In the genomic region with DNA sequence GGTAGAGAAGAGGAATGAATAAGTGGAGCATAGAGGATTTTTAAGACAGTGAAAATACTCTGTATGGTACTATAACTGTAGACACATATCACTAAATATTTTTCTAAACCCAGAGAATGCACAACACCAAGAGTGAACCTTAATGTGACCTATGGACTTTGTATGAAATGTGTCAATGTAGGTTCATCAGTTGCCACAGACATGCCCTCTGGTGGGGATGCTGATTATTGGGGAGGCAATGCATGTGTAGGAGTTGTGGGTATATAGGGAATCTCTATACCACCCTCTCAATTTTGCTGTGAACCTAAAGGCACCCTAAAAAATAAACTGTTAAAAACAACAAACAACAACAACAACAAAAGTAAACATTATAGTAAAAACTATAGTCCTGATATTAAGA, we compare ENCODE assay signal across 15 cellular contexts.
DNase-seq lines count a peak whose midpoint lies in the region; ATAC-seq and TF ChIP-seq lines count a peak whose summit lies in the region.
"Had no signal": no experiment of that assay in that cellular context is flagged by ENCODE, and none has a peak within 500 bp of the region (broad histone marks: within the 10 kb centered on the region; RNA-seq: fewer than 3 reads in every experiment).

No MANE protein-coding gene starts in this region.

- H3K4me3 ChIP-seq in DOHH2 (ENCODE audit: low read length): no peak overlapping the region
- H3K4me3 ChIP-seq in NB4 (ENCODE audit: low read depth, low read length): no peak overlapping the region
- H3K4me3 ChIP-seq in mammary epithelial cell (replicated peaks in 1 of 3; ENCODE audit: insufficient read depth in 1 of 3, low read depth in 2 of 3, low read length in 3 of 3): no peak overlapping the region
- H3K4me3 ChIP-seq in right lobe of liver: no peak overlapping the region
- H3K4me3 ChIP-seq: left lung, pancreas had no signal

- TF ChIP-seq POLR2A in NB4 (IDR thresholded peaks at IDR 0.05; ENCODE audit: extremely low read depth, insufficient read length) (no peak), right lobe of liver (IDR thresholded peaks at IDR 0.05) (no peak)

- no TSS peak for BruUV-seq in mammary epithelial cell (replicated peaks; lab: Mats Ljungman, UMichigan)

- H3K79me2 ChIP-seq in DOHH2 (ENCODE audit: control insufficient read depth, low read length) (no peaks in the 10 kb centered on the region), mammary epithelial cell (ENCODE audit: insufficient read depth, low read length) (no peaks in the 10 kb centered on the region)

- no peaks in the 10 kb centered on the region for H3K27me3 ChIP-seq in DOHH2 (ENCODE audit: control insufficient read depth, low read length)
- no peaks in the 10 kb centered on the region for H3K27me3 ChIP-seq in mammary epithelial cell (ENCODE audit: insufficient read depth, low read length)
- H3K27me3 ChIP-seq in right lobe of liver: no peaks in the 10 kb centered on the region
- H3K27me3 ChIP-seq: left lung had no signal

- dilution Hi-C loops in mammary epithelial cell (cut with HindIII; ENCODE audit: low sequenced_read_pairs): no loop called here

- no peaks in the 10 kb centered on the region for H3K4me1 ChIP-seq in DOHH2 (ENCODE audit: control insufficient read depth, low read length)
- no peaks in the 10 kb centered on the region for H3K4me1 ChIP-seq in mammary epithelial cell (ENCODE audit: insufficient read depth, low read length)
- no peaks in the 10 kb centered on the region for H3K4me1 ChIP-seq in right lobe of liver
- H3K4me1 ChIP-seq: left lung, pancreas had no signal

- H2AFZ ChIP-seq in mammary epithelial cell (ENCODE audit: low read depth, low read length): no peak overlapping the region

- H4K20me1 ChIP-seq in DOHH2 (ENCODE audit: control insufficient read depth, insufficient read depth, low read depth, low read length) (no peaks in the 10 kb centered on the region), mammary epithelial cell (ENCODE audit: insufficient read depth, low read length) (no peaks in the 10 kb centered on the region)

- intact Hi-C loops in mammary epithelial cell (cut with micrococcal nuclease) (loop anchor here (2.0 kb wide), 2 partner anchors 84 to 152 kb away; no protein-coding TSS in a partner anchor), right lobe of liver (cut with DNase I) (no loop called here), cardiac septum (cut with DNase I) (no loop called here)

- CTCF ChIA-PET in mammary epithelial cell (lab: Charles Lee; ENCODE audit: low non-redundant PET): no interaction called here

- H3F3A ChIP-seq in DOHH2 (ENCODE audit: control insufficient read depth, insufficient read depth): no peaks in the 10 kb centered on the region

- in situ Hi-C loops in mammary epithelial cell (cut with MboI; ENCODE audit: low sequenced_read_pairs in 2 of 2): no loop called here

- H3K36me3 ChIP-seq in DOHH2 (ENCODE audit: control insufficient read depth, low read length) (no peaks in the 10 kb centered on the region), mammary epithelial cell (ENCODE audit: insufficient read depth, low read length) (no peaks in the 10 kb centered on the region), right lobe of liver (no peaks in the 10 kb centered on the region)
- H3K36me3 ChIP-seq: left lung, pancreas had no signal

- H3K27ac ChIP-seq in DOHH2 (ENCODE audit: low read depth, low read length) (no peak overlapping the region), mammary epithelial cell (ENCODE audit: insufficient read depth, low read depth, low read length) (no peak overlapping the region), right lobe of liver (no peak overlapping the region)
- H3K27ac ChIP-seq: left lung, pancreas had no signal

- TF ChIP-seq CTCF in DOHH2 (IDR thresholded peaks at IDR 0.05; ENCODE audit: low read depth, low read length, poor library complexity, severe bottlenecking) (peak; percentile 31), NB4 (IDR thresholded peaks at IDR 0.05; ENCODE audit: low read depth, low read length) (peak; percentile 11), mammary epithelial cell (conservative IDR thresholded peaks at IDR 0.05 in 1 of 2, IDR thresholded peaks at IDR 0.05 in 1 of 2; ENCODE audit: extremely low read depth in 1 of 2, insufficient read depth in 1 of 2, low read depth in 1 of 2, low read length in 2 of 2) (peak; percentile 8 to 35), right lobe of liver (IDR thresholded peaks at IDR 0.05) (peak; percentile 29 to 36 (median 33))

- H3K9ac ChIP-seq in mammary epithelial cell (ENCODE audit: insufficient read depth, low read length): no peak overlapping the region

- H3K4me2 ChIP-seq in DOHH2 (ENCODE audit: low read length): no peak overlapping the region
- no peak overlapping the region for H3K4me2 ChIP-seq in mammary epithelial cell (ENCODE audit: insufficient read depth, low read depth, low read length)

- H3K9me2 ChIP-seq in DOHH2 (replicated peaks; ENCODE audit: control insufficient read depth, low read length): no peaks in the 10 kb centered on the region

- H3K9me3 ChIP-seq in DOHH2 (ENCODE audit: control insufficient read depth, insufficient read depth, low read length): no peaks in the 10 kb centered on the region
- no peaks in the 10 kb centered on the region for H3K9me3 ChIP-seq in mammary epithelial cell (replicated peaks; ENCODE audit: insufficient read depth, low read length)
- no peaks in the 10 kb centered on the region for H3K9me3 ChIP-seq in right lobe of liver
- H3K9me3 ChIP-seq: left lung, pancreas had no signal

- DNase-seq in NB4 (ENCODE audit: low read depth) (no peak), mammary epithelial cell (no peak), right lobe of liver (no peak), cardiac septum (ENCODE audit: low spot score) (no peak)
- DNase-seq in stimulated activated CD4-positive, alpha-beta T cell treated with anti-CD3 and anti-CD28 coated beads, Interleukin-4, amount 100 ng/mL, for 24 hours: no peak
- no peak for DNase-seq in activated CD8-positive, alpha-beta memory T cell treated with anti-CD3 and anti-CD28 coated beads, Interleukin-2, amount 50 U/mL, for 48 hours
- DNase-seq: amygdala, foreskin fibroblast, left lung, NCI-H1694, pancreas, substantia nigra, T-helper 9 cell had no signal

- ATAC-seq in right lobe of liver: peak; percentile 67 to 90 (median 72)
- no peak for ATAC-seq in HG03159 (IDR thresholded peaks at IDR 0.05; ENCODE audit: unreplicated experiment)
- ATAC-seq: left lung, pancreas had no signal
